In genomic region chr2:236545248-236545658, GRCh38 we compare ENCODE assay signal across 8 cellular contexts. TPM values are rescaled to one million over a fixed set of nuclear protein-coding genes. Genes with fewer than 3 reads are reported as not detected.
DNase-seq lines count a peak whose midpoint lies in the region; ATAC-seq and TF ChIP-seq lines count a peak whose summit lies in the region.

No MANE protein-coding gene starts in this region.

- peak overlapping the region; percentile 86 for H3K4me3 Mint-ChIP-seq in activated T-helper 17 cell treated with anti-CD3 and anti-CD28 coated beads, Interleukin-2, amount 50 U/mL, for 72 hours

- H3K4me1 Mint-ChIP-seq in activated T-helper 17 cell treated with anti-CD3 and anti-CD28 coated beads, Interleukin-2, amount 50 U/mL, for 72 hours = peaks cover 69% of the 10 kb centered on the region

- H3K9me3 ChIP-seq in SK-N-SH = no peaks in the 10 kb centered on the region

- no peaks in the 10 kb centered on the region for H4K20me1 ChIP-seq in SK-N-SH (ENCODE audit: insufficient read depth)

- no peak for TF ChIP-seq RAD21 in SK-N-SH (IDR thresholded peaks at IDR 0.05; ENCODE audit: low read length)

- H3K27ac Mint-ChIP-seq in activated T-helper 17 cell treated with anti-CD3 and anti-CD28 coated beads, Interleukin-2, amount 50 U/mL, for 72 hours = peak overlapping the region; percentile 65

- DNase-seq in GM10266 (ENCODE audit: extremely low spot score) (peak; percentile 54), OCI-M2 (lab: John Stamatoyannopoulos, UW; ENCODE audit: unreplicated experiment) (no peak), NCI-H82 (lab: John Stamatoyannopoulos, UW) (no peak), SK-N-SH (no peak)
- DNase-seq in stimulated activated CD4-positive, alpha-beta T cell treated with anti-CD3 and anti-CD28 coated beads, Interleukin-12 subunit alpha, Interleukin-12 subunit beta, amount 100 ng/mL, for 4 hours = no peak

- peaks cover 8% of the 10 kb centered on the region for H3K36me3 Mint-ChIP-seq in activated T-helper 17 cell treated with anti-CD3 and anti-CD28 coated beads, Interleukin-2, amount 50 U/mL, for 72 hours (ENCODE audit: low read depth)

- H3K27ac ChIP-seq in SK-N-SH (ENCODE audit: low read depth in 2 of 2, low read length in 1 of 2) = no peak overlapping the region

- peaks cover 5% of the 10 kb centered on the region; the same call in 1 of the 2 replicates for H3K27me3 ChIP-seq in SK-N-SH (ENCODE audit: insufficient read depth)

- no peaks in the 10 kb centered on the region for H3K9me3 Mint-ChIP-seq in activated T-helper 17 cell treated with anti-CD3 and anti-CD28 coated beads, Interleukin-2, amount 50 U/mL, for 72 hours

- WGBS in SK-N-SH (ENCODE audit: low lambda C conversion rate) = 38% methylated on average over 9 of the region's 11 CpGs

- ATAC-seq in GM19351 (IDR thresholded peaks at IDR 0.05; ENCODE audit: unreplicated experiment) = peak; percentile 43
- peak; percentile 50 for ATAC-seq in HG03095 (IDR thresholded peaks at IDR 0.05; ENCODE audit: unreplicated experiment)
- ATAC-seq in activated T-helper 17 cell treated with anti-CD3 and anti-CD28 coated beads, Interleukin-2, amount 50 U/mL, for 72 hours (replicated peaks) = no peak

- TF ChIP-seq EP300 in SK-N-SH (IDR thresholded peaks at IDR 0.05; ENCODE audit: borderline replicate concordance in 1 of 2, low read depth in 1 of 2, low read length in 1 of 2) = no peak

- no peaks in the 10 kb centered on the region for H3K36me3 ChIP-seq in SK-N-SH (replicated peaks in 1 of 2; ENCODE audit: control insufficient read depth in 1 of 2, insufficient read depth in 2 of 2, low read length in 1 of 2)

- no peaks in the 10 kb centered on the region for H3K27me3 Mint-ChIP-seq in activated T-helper 17 cell treated with anti-CD3 and anti-CD28 coated beads, Interleukin-2, amount 50 U/mL, for 72 hours

- CTCF ChIA-PET in SK-N-SH (lab: Yijun Ruan, JAX) = interaction anchor here (1.5 kb wide), 1 partner anchor 11 kb away, joined by 4 read pairs; no protein-coding TSS in a partner anchor

- no peaks in the 10 kb centered on the region for H3K9me2 ChIP-seq in SK-N-SH

- H3K4me3 ChIP-seq in SK-N-SH (ENCODE audit: low read depth in 2 of 2, low read length in 1 of 2) = no peak overlapping the region

- no peak overlapping the region for H3K4me2 ChIP-seq in SK-N-SH

- H2AFZ ChIP-seq in SK-N-SH (ENCODE audit: low read depth) = no peak overlapping the region

- H3F3A ChIP-seq in SK-N-SH (replicated peaks; ENCODE audit: insufficient read depth) = no peaks in the 10 kb centered on the region

- POLR2A ChIA-PET in SK-N-SH (lab: Yijun Ruan, JAX) = no interaction called here

- no peaks in the 10 kb centered on the region for H3K4me1 ChIP-seq in SK-N-SH (ENCODE audit: control insufficient read depth in 1 of 2, insufficient read depth in 2 of 2, low read depth in 1 of 2, low read length in 1 of 2)

- no peaks in the 10 kb centered on the region for H3K79me2 ChIP-seq in SK-N-SH (ENCODE audit: insufficient read depth)

- no peak for TF ChIP-seq CTCF in GM10266 (IDR thresholded peaks at IDR 0.05; ENCODE audit: control insufficient read depth, insufficient read depth, low read depth, missing control alignments)
- no peak for TF ChIP-seq CTCF in SK-N-SH (IDR thresholded peaks at IDR 0.05)

- H3K9ac ChIP-seq in SK-N-SH = no peak overlapping the region

TF ChIP-seq in SK-N-SH, 30 proteins besides CTCF, POLR2A, EP300 and RAD21:
- TF ChIP-seq NFIC (IDR thresholded peaks at IDR 0.05; ENCODE audit: borderline replicate concordance) (no peak), TEAD4 (IDR thresholded peaks at IDR 0.05; ENCODE audit: borderline replicate concordance, insufficient read depth) (no peak), GABPA (IDR thresholded peaks at IDR 0.05; ENCODE audit: low read depth) (no peak), MEF2A (IDR thresholded peaks at IDR 0.05; ENCODE audit: borderline replicate concordance, low read depth) (no peak), SIN3A (IDR thresholded peaks at IDR 0.05; ENCODE audit: borderline replicate concordance, low read depth, low read length) (no peak), RXRA (IDR thresholded peaks at IDR 0.05; ENCODE audit: borderline replicate concordance, low read depth) (no peak), POLR2AphosphoS5 (IDR thresholded peaks at IDR 0.05; ENCODE audit: low read depth, low read length) (no peak), TCF12 (IDR thresholded peaks at IDR 0.05) (no peak), JUND (IDR thresholded peaks at IDR 0.05) (no peak), ELF1 (IDR thresholded peaks at IDR 0.05) (no peak), REST (IDR thresholded peaks at IDR 0.05; ENCODE audit: low read depth, low read length) (no peak), PBX3 (IDR thresholded peaks at IDR 0.05) (no peak), TAF1 (IDR thresholded peaks at IDR 0.05; ENCODE audit: borderline replicate concordance, low read depth, low read length) (no peak), SMC3 (IDR thresholded peaks at IDR 0.05; ENCODE audit: low read depth, low read length) (no peak), RFX5 (IDR thresholded peaks at IDR 0.05; ENCODE audit: low read length) (no peak)

RNA-seq across cellular contexts. Expression of gene ACKR3, which starts 24.4 kb away (rescaled TPM):
- 1 to 10 TPM in 1 of 2 donors, under 1 TPM in 1; 0.86 to 1.7 TPM for total RNA-seq in activated T-helper 17 cell treated with anti-CD3 and anti-CD28 coated beads, Interleukin-2, amount 50 U/mL, for 72 hours
- not detected in 2 replicates for polyA plus RNA-seq in SK-N-SH (2012; rRNA removed)
- polyA plus RNA-seq in SK-N-SH (2012; cell fraction: cytosol; rRNA removed) = 0.05 and 0.08 TPM in 2 replicates
- 0.08 and 0.23 TPM in 2 replicates for polyA plus RNA-seq in SK-N-SH (2012; cell fraction: nucleus; rRNA removed)
